In the genomic region with DNA sequence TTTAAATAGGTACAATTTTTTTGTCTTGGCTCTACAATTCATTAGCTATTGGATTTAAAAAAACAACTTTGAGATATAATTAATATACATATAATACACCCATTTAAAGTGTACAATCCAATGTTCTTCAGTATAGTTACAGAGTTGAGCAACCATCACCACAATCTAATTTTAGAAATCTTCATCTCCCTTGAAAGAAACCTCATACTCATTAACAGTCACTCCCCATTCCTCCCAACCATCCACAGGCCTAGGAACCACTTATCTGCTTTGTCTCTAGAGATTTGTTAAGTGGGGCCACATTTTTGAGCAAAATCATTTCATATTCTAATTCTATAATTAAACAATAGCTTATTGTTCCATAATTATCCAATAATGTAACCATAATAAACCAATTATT, we compare ENCODE assay signal across 18 cellular contexts. TPM values are rescaled to one million over a fixed set of nuclear protein-coding genes. Genes with fewer than 3 reads are reported as not detected.
DNase-seq lines count a peak whose midpoint lies in the region; TF ChIP-seq lines count a peak whose summit lies in the region.
"Had no signal": no experiment of that assay in that cellular context is flagged by ENCODE, and none has a peak within 500 bp of the region (broad histone marks: within the 10 kb centered on the region; RNA-seq: fewer than 3 reads in every experiment).

No MANE protein-coding gene starts in this region.

- H3K9me3 ChIP-seq in mammary epithelial cell (replicated peaks; ENCODE audit: insufficient read depth, low read length) (no peaks in the 10 kb centered on the region), breast epithelium (no peaks in the 10 kb centered on the region), fibroblast of lung (ENCODE audit: control insufficient read depth, insufficient read depth, low read depth, low read length) (no peaks in the 10 kb centered on the region)
- H3K9me3 ChIP-seq: colonic mucosa, heart left ventricle, pancreas had no signal

- no peak for TF ChIP-seq POLR2A in breast epithelium (IDR thresholded peaks at IDR 0.05)

- CTCF ChIA-PET in mammary epithelial cell (lab: Charles Lee; ENCODE audit: low non-redundant PET) = no interaction called here

- H3K4me2 ChIP-seq in mammary epithelial cell (ENCODE audit: insufficient read depth, low read depth, low read length) (no peak overlapping the region), fibroblast of lung (ENCODE audit: extremely low read depth, insufficient read depth, low read length) (no peak overlapping the region)

- H2AFZ ChIP-seq in mammary epithelial cell (ENCODE audit: low read depth, low read length) = no peak overlapping the region
- H2AFZ ChIP-seq in fibroblast of lung (ENCODE audit: low read length) = no peak overlapping the region

- in situ Hi-C loops in mammary epithelial cell (cut with MboI; ENCODE audit: low sequenced_read_pairs in 2 of 2) = no loop called here

- peak; percentile 14 for DNase-seq in mammary epithelial cell
- DNase-seq in breast epithelium (ENCODE audit: low spot score in 2 of 2) = no peak
- DNase-seq in OCI-M1 (lab: John Stamatoyannopoulos, UW) = peak; percentile 18
- DNase-seq in fibroblast of lung (ENCODE audit: low read depth in 2 of 2) = peak; percentile 31 to 71
- DNase-seq in NCI-H524 (lab: John Stamatoyannopoulos, UW) = no peak
- DNase-seq in activated CD8-positive, alpha-beta memory T cell treated with anti-CD3 and anti-CD28 coated beads, Interleukin-2, amount 50 U/mL, for 48 hours = no peak
- no peak for DNase-seq in stimulated activated CD4-positive, alpha-beta T cell treated with anti-CD3 and anti-CD28 coated beads, Interleukin-4, amount 100 ng/mL, for 24 hours
- no peak for DNase-seq in activated CD8-positive, alpha-beta memory T cell treated with anti-CD3 and anti-CD28 coated beads, Interleukin-2, amount 50 U/mL, for 4 hours
- DNase-seq: activated CD8-positive, alpha-beta memory T cell treated with anti-CD3 and anti-CD28 coated beads for 24 hours; aorta; colonic mucosa; heart left ventricle; NCI-H1105 treated with DMSO at 0.1 percent for 48 hours; pancreas; small intestine; stimulated activated naive CD8-positive, alpha-beta T cell treated with anti-CD3 and anti-CD28 coated beads, Interleukin-15, Interleukin-2, amounts not matched to agents 100 U/mL and 50 U/mL, for 24 hours; WERI-Rb-1 had no signal

- dilution Hi-C loops in mammary epithelial cell (cut with HindIII; ENCODE audit: low sequenced_read_pairs) = no loop called here

- H3K4me1 ChIP-seq in mammary epithelial cell (ENCODE audit: insufficient read depth, low read length) (peaks cover 28% of the 10 kb centered on the region), breast epithelium (peaks cover 0 to 5% of the 10 kb centered on the region in 2 donors), fibroblast of lung (ENCODE audit: control insufficient read depth, extremely low read depth, insufficient read depth, low read length) (peaks cover 18% of the 10 kb centered on the region)
- H3K4me1 ChIP-seq: colonic mucosa, pancreas had no signal

- H3K79me2 ChIP-seq in mammary epithelial cell (ENCODE audit: insufficient read depth, low read length) = no peaks in the 10 kb centered on the region
- no peaks in the 10 kb centered on the region for H3K79me2 ChIP-seq in fibroblast of lung (ENCODE audit: control insufficient read depth, insufficient read depth, low read length)

- intact Hi-C loops in mammary epithelial cell (cut with micrococcal nuclease) = no loop called here
- intact Hi-C loops in breast epithelium (cut with DNase I; ENCODE audit: low total_unique reads) = no loop called here

- H3K4me3 ChIP-seq in mammary epithelial cell (replicated peaks in 1 of 3; ENCODE audit: insufficient read depth in 1 of 3, low read depth in 2 of 3, low read length in 3 of 3) (no peak overlapping the region), breast epithelium (no peak overlapping the region), fibroblast of lung (replicated peaks in 1 of 4; ENCODE audit: control extremely low read depth in 1 of 4, insufficient read depth in 1 of 4, low read depth in 3 of 4, low read length in 4 of 4) (no peak overlapping the region)
- H3K4me3 ChIP-seq: colonic mucosa, heart left ventricle, pancreas had no signal

- H3K36me3 ChIP-seq in mammary epithelial cell (ENCODE audit: insufficient read depth, low read length) = no peaks in the 10 kb centered on the region
- H3K36me3 ChIP-seq in breast epithelium = no peaks in the 10 kb centered on the region
- no peaks in the 10 kb centered on the region for H3K36me3 ChIP-seq in fibroblast of lung (ENCODE audit: control insufficient read depth, insufficient read depth, low read length)
- H3K36me3 ChIP-seq: colonic mucosa, heart left ventricle, pancreas, WERI-Rb-1 had no signal

- H4K20me1 ChIP-seq in mammary epithelial cell (ENCODE audit: insufficient read depth, low read length) = no peaks in the 10 kb centered on the region
- no peaks in the 10 kb centered on the region for H4K20me1 ChIP-seq in fibroblast of lung (ENCODE audit: control insufficient read depth, extremely low read depth, insufficient read depth, low read length)

- BruUV-seq in mammary epithelial cell (replicated peaks; lab: Mats Ljungman, UMichigan) = no TSS peak

- no peaks in the 10 kb centered on the region for H3K27me3 ChIP-seq in mammary epithelial cell (ENCODE audit: insufficient read depth, low read length)
- no peaks in the 10 kb centered on the region for H3K27me3 ChIP-seq in breast epithelium
- H3K27me3 ChIP-seq in fibroblast of lung (ENCODE audit: control insufficient read depth, insufficient read depth, low read length) = no peaks in the 10 kb centered on the region
- H3K27me3 ChIP-seq: colonic mucosa, heart left ventricle, pancreas had no signal

- TF ChIP-seq CTCF in mammary epithelial cell (conservative IDR thresholded peaks at IDR 0.05 in 1 of 2, IDR thresholded peaks at IDR 0.05 in 1 of 2; ENCODE audit: extremely low read depth in 1 of 2, insufficient read depth in 1 of 2, low read depth in 1 of 2, low read length in 2 of 2) (no peak), breast epithelium (IDR thresholded peaks at IDR 0.05) (no peak), fibroblast of lung (conservative IDR thresholded peaks at IDR 0.05 in 1 of 2, IDR thresholded peaks at IDR 0.05 in 1 of 2; ENCODE audit: low read depth in 1 of 2, low read length in 2 of 2) (no peak)

- H3K27ac ChIP-seq in mammary epithelial cell (ENCODE audit: insufficient read depth, low read depth, low read length) = no peak overlapping the region
- no peak overlapping the region for H3K27ac ChIP-seq in breast epithelium
- H3K27ac ChIP-seq in fibroblast of lung (ENCODE audit: insufficient read depth, low read length) = no peak overlapping the region
- H3K27ac ChIP-seq: colonic mucosa, epithelial cell of prostate, pancreas, WERI-Rb-1 had no signal

- H3K9ac ChIP-seq in mammary epithelial cell (ENCODE audit: insufficient read depth, low read length) = no peak overlapping the region
- H3K9ac ChIP-seq in fibroblast of lung (ENCODE audit: insufficient read depth, low read length) = no peak overlapping the region

RNA-seq across cellular contexts. Expression of gene MRPL33, which starts 32.6 kb away (rescaled TPM):
- total RNA-seq in mammary epithelial cell = 10 to 100 TPM; 40.2 to 83.6 TPM
- 61.7 TPM for polyA plus RNA-seq in mammary epithelial cell
- 1.9 TPM for polyA minus RNA-seq in mammary epithelial cell
- total RNA-seq in breast epithelium = 10 to 100 TPM; 88.2 to 93.3 (median 89.7) TPM
- total RNA-seq in fibroblast of lung = 64.5 and 85.9 TPM in 2 replicates
- polyA plus RNA-seq in fibroblast of lung = 144 and 178 TPM in 2 replicates
- 166 and 235 TPM in 2 replicates for polyA plus RNA-seq in fibroblast of lung (2012)
- 6.7 TPM in 1 of 2 replicates, not detected in the other for polyA minus RNA-seq in fibroblast of lung (ENCODE audit: low replicate concordance)

Comparison
In these comparisons a context has a peak if more than half of its experiments do, and no peak if none do; other contexts are left out.
1. DNase-seq: peak in mammary epithelial cell (single experiment), OCI-M1 (single experiment) and fibroblast of lung (2 of 2); none in breast epithelium (0 of 2), NCI-H524 (0 of 2), activated CD8-positive, alpha-beta memory T cell treated with anti-CD3 and anti-CD28 coated beads, Interleukin-2, amount 50 U/mL, for 48 hours (single experiment), stimulated activated CD4-positive, alpha-beta T cell treated with anti-CD3 and anti-CD28 coated beads, Interleukin-4, amount 100 ng/mL, for 24 hours (single experiment) and activated CD8-positive, alpha-beta memory T cell treated with anti-CD3 and anti-CD28 coated beads, Interleukin-2, amount 50 U/mL, for 4 hours (single experiment).